15 cellular contexts compared by ENCODE assay signal in genomic region chrX:110310000-110310790, GRCh38. TPM values are rescaled to one million over a fixed set of nuclear protein-coding genes. Genes with fewer than 3 reads are reported as not detected.
A peak's percentile ranks its signal among the peaks of the same experiment; 100 is the strongest.
DNase-seq lines count a peak whose midpoint lies in the region; ATAC-seq and TF ChIP-seq lines count a peak whose summit lies in the region.
"Had no signal": no experiment of that assay in that cellular context is flagged by ENCODE, and none has a peak within 500 bp of the region (broad histone marks: within the 10 kb centered on the region; RNA-seq: fewer than 3 reads in every experiment).

No MANE protein-coding gene starts in this region.

- ATAC-seq in HG02759 (IDR thresholded peaks at IDR 0.05; ENCODE audit: unreplicated experiment) (peak; percentile 16), lung (ENCODE audit: insufficient read depth, low FRiP score) (peak; percentile 50)
- ATAC-seq: HCT116 had no signal

- no peak overlapping the region for H3K4me3 ChIP-seq in lung

- H3K36me3 ChIP-seq in lung (ENCODE audit: control insufficient read depth in 2 of 2, insufficient read depth in 2 of 2, low read length in 2 of 2) = no peaks in the 10 kb centered on the region

- no peak overlapping the region for H3K27ac ChIP-seq in lung (ENCODE audit: low read depth in 1 of 2, low read length in 1 of 2)
- H3K27ac ChIP-seq: parathyroid adenoma had no signal

- H3K27me3 ChIP-seq in lung (ENCODE audit: control insufficient read depth, insufficient read depth) = no peaks in the 10 kb centered on the region

- no peak for TF ChIP-seq CTCF in lung (IDR thresholded peaks at IDR 0.05; ENCODE audit: control extremely low read depth, extremely low read depth)

- peaks cover 0 to 6% of the 10 kb centered on the region in 2 donors for H3K4me1 ChIP-seq in lung (ENCODE audit: control insufficient read depth in 2 of 2, insufficient read depth in 2 of 2, low read length in 2 of 2)
- H3K4me1 ChIP-seq: parathyroid adenoma had no signal

- DNase-seq in NCI-H748 (lab: John Stamatoyannopoulos, UW; ENCODE audit: unreplicated experiment) (peak; percentile 39), NCI-H748 treated with DMSO at 0.1 percent for 48 hours (lab: John Stamatoyannopoulos, UW) (no peak), NCI-H510A (lab: John Stamatoyannopoulos, UW) (peak; percentile 10), lung (ENCODE audit: low spot score) (no peak), T-helper 2 cell (no peak), NCI-H1930 (lab: John Stamatoyannopoulos, UW) (no peak)
- DNase-seq in stimulated activated CD4-positive, alpha-beta T cell treated with anti-CD3 and anti-CD28 coated beads, Interleukin-4, amount 100 ng/mL, for 1 hour = no peak
- DNase-seq: mesendoderm, NCI-H226 had no signal

- WGBS in lung, 2 donors = 61 to 85% methylated on average over 1 of the region's 1 CpG

- H3K9me3 ChIP-seq in lung (ENCODE audit: control insufficient read depth in 2 of 2, insufficient read depth in 1 of 2, low read length in 1 of 2) = no peaks in the 10 kb centered on the region

RNA-seq across cellular contexts. Expression of gene AMMECR1, which starts 7.7 kb away (rescaled TPM):
- total RNA-seq in lung = 10 to 100 TPM in 1 of 2 donors, 1 to 10 TPM in 1; 7.8 to 14.0 TPM
- 1 to 10 TPM; 3.5 TPM for polyA plus RNA-seq in lung

RNA-seq across cellular contexts. Expression of gene RTL9, which starts 48.5 kb away (rescaled TPM):
- total RNA-seq in lung = under 1 TPM; 0.06 to 0.34 TPM
- polyA plus RNA-seq in lung = under 1 TPM; 0.02 to 0.06 TPM
- total RNA-seq: activated CD8-positive, alpha-beta memory T cell treated with anti-CD3 and anti-CD28 coated beads for 36 hours; esophagus mucosa; ureter had no signal

Comparison
In these comparisons a context has a peak if more than half of its experiments do, and no peak if none do; other contexts are left out.
1. DNase-seq: peak in NCI-H748 (single experiment) and NCI-H510A (single experiment); none in NCI-H748 treated with DMSO at 0.1 percent for 48 hours (single experiment), lung (single experiment), stimulated activated CD4-positive, alpha-beta T cell treated with anti-CD3 and anti-CD28 coated beads, Interleukin-4, amount 100 ng/mL, for 1 hour (single experiment), T-helper 2 cell (0 of 5) and NCI-H1930 (0 of 2).